8 cellular contexts compared by ENCODE assay signal in the genomic region with DNA sequence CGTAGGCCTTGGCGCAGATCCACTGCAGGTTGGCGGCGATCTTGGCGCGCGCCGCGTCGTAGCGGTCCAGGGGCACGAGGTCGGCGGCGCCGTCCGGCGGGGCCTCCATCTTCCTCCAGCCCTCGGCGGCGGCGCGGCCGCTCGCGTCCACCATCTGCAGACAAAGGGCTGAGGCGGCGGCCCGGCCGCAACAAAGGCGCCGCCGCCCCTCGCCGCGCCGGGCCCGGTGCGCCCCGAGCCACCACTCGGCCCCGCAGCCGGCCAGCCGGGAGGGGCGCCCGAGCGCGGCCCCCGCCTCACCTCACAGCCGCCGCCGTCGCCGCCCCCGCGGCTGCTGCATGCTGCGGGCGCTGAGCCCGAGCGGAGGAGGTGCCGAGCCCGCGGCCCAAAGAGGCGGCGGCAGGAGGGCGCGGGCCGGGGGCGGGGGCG. TPM values are rescaled to one million over a fixed set of nuclear protein-coding genes. Genes with fewer than 3 reads are reported as not detected.
DNase-seq lines count a peak whose midpoint lies in the region; ATAC-seq and TF ChIP-seq lines count a peak whose summit lies in the region.

No MANE protein-coding gene starts in this region.

- H3K27me3 Mint-ChIP-seq in naive thymus-derived CD4-positive, alpha-beta T cell: no peaks in the 10 kb centered on the region
- H3K27me3 Mint-ChIP-seq in immature natural killer cell (ENCODE audit: low read depth in 3 of 3): peaks cover 0 to 10% (median 5%) of the 10 kb centered on the region in 3 donors

- H3K36me3 Mint-ChIP-seq in naive thymus-derived CD4-positive, alpha-beta T cell: peaks cover 15 to 44% (median 23%) of the 10 kb centered on the region in 5 donors
- peaks cover 22 to 27% (median 22%) of the 10 kb centered on the region in 3 donors for H3K36me3 Mint-ChIP-seq in immature natural killer cell

- no TSS peak for BruUV-seq in mammary epithelial cell (replicated peaks; lab: Mats Ljungman, UMichigan)

- H3K4me3 ChIP-seq in DND-41 (ENCODE audit: low read depth in 1 of 2, low read length in 2 of 2) (peak overlapping the region in 1 of 2 experiments; percentile 70; a peak in 3 of 4 replicates), mammary epithelial cell (replicated peaks in 1 of 3; ENCODE audit: insufficient read depth in 1 of 3, low read depth in 2 of 3, low read length in 3 of 3) (peak overlapping the region in 2 of 3 experiments; percentile 58 to 66)
- no peak overlapping the region for H3K4me3 ChIP-seq in naive thymus-derived CD4-positive, alpha-beta T cell (ENCODE audit: low read length)

- H3K27ac ChIP-seq in DND-41 (ENCODE audit: low read length) (no peak overlapping the region), mammary epithelial cell (ENCODE audit: insufficient read depth, low read depth, low read length) (no peak overlapping the region)
- no peak overlapping the region for H3K27ac ChIP-seq in naive thymus-derived CD4-positive, alpha-beta T cell (ENCODE audit: low read depth, low read length)

- dilution Hi-C loops in mammary epithelial cell (cut with HindIII; ENCODE audit: low sequenced_read_pairs): no loop called here

- no peaks in the 10 kb centered on the region for H3K9me3 ChIP-seq in DND-41 (ENCODE audit: insufficient read depth, low read length, severe bottlenecking)
- no peaks in the 10 kb centered on the region for H3K9me3 ChIP-seq in mammary epithelial cell (replicated peaks; ENCODE audit: insufficient read depth, low read length)
- no peaks in the 10 kb centered on the region for H3K9me3 ChIP-seq in naive thymus-derived CD4-positive, alpha-beta T cell (ENCODE audit: control insufficient read depth in 2 of 3, low read length in 3 of 3)

- H3K27me3 ChIP-seq in DND-41 (ENCODE audit: insufficient read depth, low read length, poor library complexity) (no peaks in the 10 kb centered on the region), mammary epithelial cell (ENCODE audit: insufficient read depth, low read length) (no peaks in the 10 kb centered on the region)
- no peaks in the 10 kb centered on the region for H3K27me3 ChIP-seq in naive thymus-derived CD4-positive, alpha-beta T cell (ENCODE audit: control insufficient read depth in 2 of 2, insufficient read depth in 2 of 2, low read length in 2 of 2)

- DNase-seq in DND-41 (no peak), mammary epithelial cell (no peak), immature natural killer cell (no peak), sciatic nerve (ENCODE audit: low spot score) (no peak), NCI-H446 treated with DMSO at 0.1 percent for 48 hours (lab: John Stamatoyannopoulos, UW) (no peak)
- no peak for DNase-seq in naive thymus-derived CD4-positive, alpha-beta T cell

- peaks cover 29% of the 10 kb centered on the region for H3K36me3 ChIP-seq in DND-41 (ENCODE audit: insufficient read depth, low read length)
- H3K36me3 ChIP-seq in mammary epithelial cell (ENCODE audit: insufficient read depth, low read length): no peaks in the 10 kb centered on the region
- peaks cover 0 to 14% (median 0%) of the 10 kb centered on the region in 3 experiments for H3K36me3 ChIP-seq in naive thymus-derived CD4-positive, alpha-beta T cell (ENCODE audit: control insufficient read depth in 2 of 3, insufficient read depth in 3 of 3, low read length in 3 of 3)

- H4K20me1 ChIP-seq in DND-41 (ENCODE audit: insufficient read depth, low read length) (peaks cover 45% of the 10 kb centered on the region; the same call in 1 of the 2 replicates), mammary epithelial cell (ENCODE audit: insufficient read depth, low read length) (no peaks in the 10 kb centered on the region)

- peak overlapping the region in 2 of 10 donors; percentile 17 to 90 for H3K4me3 Mint-ChIP-seq in naive thymus-derived CD4-positive, alpha-beta T cell
- no peak overlapping the region for H3K4me3 Mint-ChIP-seq in immature natural killer cell

- intact Hi-C loops in mammary epithelial cell (cut with micrococcal nuclease) (loop anchor here (5.0 kb wide), 2 partner anchors 45 to 200 kb away; no protein-coding TSS in a partner anchor), sciatic nerve (cut with DNase I) (no loop called here)
- intact Hi-C loops in naive thymus-derived CD4-positive, alpha-beta T cell (cut with micrococcal nuclease): loop anchor here (1.0 to 10.0 kb wide), 16 partner anchors 20 to 1882 kb away; a partner anchor contains a TSS

- TF ChIP-seq CTCF in DND-41 (IDR thresholded peaks at IDR 0.05; ENCODE audit: borderline replicate concordance, extremely low read depth, low read length, poor library complexity, severe bottlenecking) (no peak), mammary epithelial cell (conservative IDR thresholded peaks at IDR 0.05 in 1 of 2, IDR thresholded peaks at IDR 0.05 in 1 of 2; ENCODE audit: extremely low read depth in 1 of 2, insufficient read depth in 1 of 2, low read depth in 1 of 2, low read length in 2 of 2) (no peak)

- peaks cover 46% of the 10 kb centered on the region for H3K4me1 ChIP-seq in DND-41 (ENCODE audit: insufficient read depth, low read length)
- peaks cover 57% of the 10 kb centered on the region for H3K4me1 ChIP-seq in mammary epithelial cell (ENCODE audit: insufficient read depth, low read length)
- H3K4me1 ChIP-seq in naive thymus-derived CD4-positive, alpha-beta T cell (ENCODE audit: control insufficient read depth in 2 of 2, insufficient read depth in 2 of 2, low read length in 2 of 2): peaks cover 21% of the 10 kb centered on the region in 2 donors

- H3K9ac ChIP-seq in DND-41 (ENCODE audit: low read depth, low read length) (peak overlapping the region; percentile 57), mammary epithelial cell (ENCODE audit: insufficient read depth, low read length) (no peak overlapping the region)

- H3K4me2 ChIP-seq in DND-41 (ENCODE audit: insufficient read depth, low read length): peak overlapping the region; percentile 89
- H3K4me2 ChIP-seq in mammary epithelial cell (ENCODE audit: insufficient read depth, low read depth, low read length): peak overlapping the region; percentile 88

- H3K9me3 Mint-ChIP-seq in naive thymus-derived CD4-positive, alpha-beta T cell: peaks cover 0 to 15% (median 5%) of the 10 kb centered on the region in 11 donors
- H3K9me3 Mint-ChIP-seq in immature natural killer cell: peaks cover 0 to 5% (median under 1%) of the 10 kb centered on the region in 6 donors

- H3K4me1 Mint-ChIP-seq in naive thymus-derived CD4-positive, alpha-beta T cell: peaks cover 34 to 77% (median 66%) of the 10 kb centered on the region in 7 donors
- H3K4me1 Mint-ChIP-seq in immature natural killer cell: peaks cover 30 to 56% of the 10 kb centered on the region in 2 donors

- CTCF ChIA-PET in mammary epithelial cell (lab: Charles Lee; ENCODE audit: low non-redundant PET): no interaction called here
- CTCF ChIA-PET in naive thymus-derived CD4-positive, alpha-beta T cell (lab: Charles Lee): no interaction called here

- POLR2A ChIA-PET in naive thymus-derived CD4-positive, alpha-beta T cell (lab: Charles Lee): interaction anchor here (0.7 to 1.0 kb wide), 2 partner anchors 18 to 54 kb away, joined by 3 to 4 read pairs; no protein-coding TSS in a partner anchor

- H3K27ac Mint-ChIP-seq in naive thymus-derived CD4-positive, alpha-beta T cell: no peak overlapping the region
- H3K27ac Mint-ChIP-seq in immature natural killer cell: no peak overlapping the region

- ATAC-seq in DND-41 (ENCODE audit: insufficient read depth, low read depth) (no peak), GM19351 (IDR thresholded peaks at IDR 0.05; ENCODE audit: unreplicated experiment) (peak; percentile 24), HG03439 (IDR thresholded peaks at IDR 0.05; ENCODE audit: unreplicated experiment) (peak; percentile 10), sciatic nerve (no peak)
- peak; percentile 0 for ATAC-seq in naive thymus-derived CD4-positive, alpha-beta T cell

- H3K79me2 ChIP-seq in DND-41 (ENCODE audit: insufficient read depth, low read length): peaks cover 78% of the 10 kb centered on the region
- peaks cover 90% of the 10 kb centered on the region for H3K79me2 ChIP-seq in mammary epithelial cell (ENCODE audit: insufficient read depth, low read length)

- H2AFZ ChIP-seq in DND-41 (ENCODE audit: low read depth, low read length) (peak overlapping the region; percentile 51; the same call in 1 of the 2 replicates), mammary epithelial cell (ENCODE audit: low read depth, low read length) (peak overlapping the region; percentile 62)

- in situ Hi-C loops in mammary epithelial cell (cut with MboI; ENCODE audit: low sequenced_read_pairs in 2 of 2): no loop called here

- no CpG with 5 or more reads among the region's 70 CpGs for WGBS in mammary epithelial cell (ENCODE audit: low coverage, missing lambda C conversion rate)

RNA-seq across cellular contexts. Expression of a gene that starts 0.3 kb away (rescaled TPM):
- total RNA-seq in mammary epithelial cell: 10 to 100 TPM; 23.5 to 25.5 TPM
- polyA plus RNA-seq in mammary epithelial cell: 6.0 TPM
- polyA minus RNA-seq in mammary epithelial cell: 25.7 TPM
- 10 to 100 TPM; 16.4 to 34.3 (median 23.6) TPM for total RNA-seq in naive thymus-derived CD4-positive, alpha-beta T cell
- 1 to 10 TPM in 1 of 2 donors, under 1 TPM in 1; 0.65 to 4.0 TPM for polyA plus RNA-seq in naive thymus-derived CD4-positive, alpha-beta T cell
- 1 to 10 TPM in 2 of 3 donors, under 1 TPM in 1; 0.10 to 1.7 (median 1.1) TPM for polyA plus RNA-seq in immature natural killer cell
- 39.8 TPM for total RNA-seq in sciatic nerve

RNA-seq across cellular contexts. Expression of a gene that starts 54.2 kb away (rescaled TPM):
- 10 to 100 TPM; 39.2 to 43.4 TPM for total RNA-seq in mammary epithelial cell
- 48.8 TPM for polyA plus RNA-seq in mammary epithelial cell
- polyA minus RNA-seq in mammary epithelial cell: 47.1 TPM
- total RNA-seq in naive thymus-derived CD4-positive, alpha-beta T cell: 10 to 100 TPM; 28.6 to 36.1 (median 32.2) TPM
- 10 to 100 TPM; 19.6 to 24.8 TPM for polyA plus RNA-seq in naive thymus-derived CD4-positive, alpha-beta T cell
- polyA plus RNA-seq in immature natural killer cell: 10 to 100 TPM; 16.4 to 28.3 (median 17.7) TPM
- 35.2 TPM for total RNA-seq in sciatic nerve

Comparison
In these comparisons a context has a peak if more than half of its experiments do, and no peak if none do; other contexts are left out.
1. ATAC-seq: peak in GM19351 (single experiment), HG03439 (single experiment) and naive thymus-derived CD4-positive, alpha-beta T cell (single experiment); none in DND-41 (single experiment) and sciatic nerve (single experiment).